ENCODE assay signal across 31 cellular contexts in genomic region chr2:238650536-238650935, GRCh38.
"Had no signal": no experiment of that assay in that cellular context is flagged by ENCODE, and none has a peak within 500 bp of the region (broad histone marks: within the 10 kb centered on the region; RNA-seq: fewer than 3 reads in every experiment).

No MANE protein-coding gene starts in this region.

- H3K4me1 ChIP-seq: Peyer's patch had no signal

- H3K36me3 Mint-ChIP-seq: activated naive CD8-positive, alpha-beta T cell treated with anti-CD3 and anti-CD28 coated beads for 36 hours had no signal

- H3K27ac ChIP-seq: cardiac muscle cell, Peyer's patch, SJSA1 had no signal

- H3K27ac Mint-ChIP-seq: activated CD4-positive, alpha-beta T cell treated with anti-CD3 and anti-CD28 coated beads, Interleukin-2, amount 10 ng/mL, durations not matched to agents 24 days and 14 days; activated CD8-positive, alpha-beta T cell treated with anti-CD3 and anti-CD28 coated beads for 36 hours; activated naive CD8-positive, alpha-beta T cell treated with anti-CD3 and anti-CD28 coated beads for 36 hours; activated T-cell treated with anti-CD3 and anti-CD28 coated beads, Interleukin-2, amount 50 U/mL, for 72 hours; activated T-helper 17 cell treated with anti-CD3 and anti-CD28 coated beads, Interleukin-2, amount 50 U/mL, for 72 hours; T-helper 1 cell treated with Interleukin-12 subunit alpha and Interleukin-12 subunit beta and Interleukin-4 antibody, amounts not matched to agents 30 μg/mL and 1 μg/mL, for 36 hours; T-helper 2 cell treated with Interferon-gamma antibody and Interleukin-4, amounts not matched to agents 5 μg/mL and 100 μg/mL, for 36 hours had no signal

- H3K27me3 ChIP-seq: cardiac muscle cell, Peyer's patch, SJSA1 had no signal

- H3K4me3 ChIP-seq: cardiac muscle cell, K562, Peyer's patch, SJSA1 had no signal

- H3K9me3 Mint-ChIP-seq: activated CD4-positive, alpha-beta T cell treated with anti-CD3 and anti-CD28 coated beads, Interleukin-2, amount 10 ng/mL, durations not matched to agents 24 days and 14 days; activated CD8-positive, alpha-beta T cell treated with anti-CD3 and anti-CD28 coated beads for 36 hours; activated naive CD8-positive, alpha-beta T cell treated with anti-CD3 and anti-CD28 coated beads for 36 hours; activated T-cell treated with anti-CD3 and anti-CD28 coated beads, Interleukin-2, amount 50 U/mL, for 72 hours; activated T-helper 17 cell treated with anti-CD3 and anti-CD28 coated beads, Interleukin-2, amount 50 U/mL, for 72 hours; T-helper 1 cell treated with Interleukin-12 subunit alpha and Interleukin-12 subunit beta and Interleukin-4 antibody, amounts not matched to agents 30 μg/mL and 1 μg/mL, for 36 hours; T-helper 2 cell treated with Interferon-gamma antibody and Interleukin-4, amounts not matched to agents 5 μg/mL and 100 μg/mL, for 36 hours had no signal

- H3K36me3 ChIP-seq: cardiac muscle cell, Peyer's patch, SJSA1 had no signal

- H3K9me3 ChIP-seq: Peyer's patch, SJSA1, SK-N-SH had no signal

- DNase-seq: activated CD4-positive, alpha-beta T cell treated with anti-CD3 and anti-CD28 coated beads, Interleukin-2, amount 10 ng/mL, durations not matched to agents 24 days and 14 days; activated CD4-positive, alpha-beta T cell treated with anti-CD3 and anti-CD28 coated beads, Interleukin-2, amount 50 U/mL, for 4 hours; activated CD8-positive, alpha-beta T cell treated with anti-CD3 and anti-CD28 coated beads for 36 hours; activated effector memory CD4-positive, alpha-beta T cell treated with anti-CD3 and anti-CD28 coated beads, Interleukin-2, amount 50 U/mL, for 16 hours; activated naive CD4-positive, alpha-beta T cell; activated naive CD4-positive, alpha-beta T cell treated with anti-CD3 and anti-CD28 coated beads, Interleukin-2, amount 50 U/mL, for 16 hours; activated naive CD8-positive, alpha-beta T cell treated with anti-CD3 and anti-CD28 coated beads for 36 hours; activated T-cell treated with anti-CD3 and anti-CD28 coated beads, Interleukin-2, amount 50 U/mL, for 1 hour; activated T-cell treated with anti-CD3 and anti-CD28 coated beads, Interleukin-2, amount 50 U/mL, for 72 hours; amniotic stem cell; aorta; NCI-H1105; NCI-H1417 treated with DMSO at 0.1 percent for 48 hours; NCI-H1930; NCI-H2081 treated with DMSO at 0.1 percent for 48 hours; NCI-H345; NCI-H510A; NCI-H526; NCI-H748 treated with DMSO at 0.1 percent for 48 hours; NK-92 treated with Interleukin-12 subunit alpha and Interleukin-12 subunit beta, amount 100 ng/mL, for 24 hours; PC-3; Peyer's patch; RPMI8226; SHP77 treated with DMSO at 0.1 percent for 48 hours; SK-N-SH had no signal

- ATAC-seq: activated CD8-positive, alpha-beta T cell treated with anti-CD3 and anti-CD28 coated beads for 36 hours; activated T-cell treated with anti-CD3 and anti-CD28 coated beads, Interleukin-2, amount 50 U/mL, for 72 hours; activated T-helper 17 cell treated with anti-CD3 and anti-CD28 coated beads, Interleukin-2, amount 50 U/mL, for 72 hours; K562; PC-3 had no signal

- H3K4me3 Mint-ChIP-seq: activated CD4-positive, alpha-beta T cell treated with anti-CD3 and anti-CD28 coated beads, Interleukin-2, amount 10 ng/mL, durations not matched to agents 24 days and 14 days; activated CD8-positive, alpha-beta T cell treated with anti-CD3 and anti-CD28 coated beads for 36 hours; activated naive CD8-positive, alpha-beta T cell treated with anti-CD3 and anti-CD28 coated beads for 36 hours; activated T-cell treated with anti-CD3 and anti-CD28 coated beads, Interleukin-2, amount 50 U/mL, for 72 hours; activated T-helper 17 cell treated with anti-CD3 and anti-CD28 coated beads, Interleukin-2, amount 50 U/mL, for 72 hours; T-helper 1 cell treated with Interleukin-12 subunit alpha and Interleukin-12 subunit beta and Interleukin-4 antibody, amounts not matched to agents 30 μg/mL and 1 μg/mL, for 36 hours; T-helper 2 cell treated with Interferon-gamma antibody and Interleukin-4, amounts not matched to agents 5 μg/mL and 100 μg/mL, for 36 hours had no signal

- H3K4me1 Mint-ChIP-seq: activated CD4-positive, alpha-beta T cell treated with anti-CD3 and anti-CD28 coated beads, Interleukin-2, amount 10 ng/mL, durations not matched to agents 24 days and 14 days; activated naive CD8-positive, alpha-beta T cell treated with anti-CD3 and anti-CD28 coated beads for 36 hours; activated T-helper 17 cell treated with anti-CD3 and anti-CD28 coated beads, Interleukin-2, amount 50 U/mL, for 72 hours had no signal

- H3K27me3 Mint-ChIP-seq: activated CD4-positive, alpha-beta T cell treated with anti-CD3 and anti-CD28 coated beads, Interleukin-2, amount 10 ng/mL, durations not matched to agents 24 days and 14 days; activated naive CD8-positive, alpha-beta T cell treated with anti-CD3 and anti-CD28 coated beads for 36 hours had no signal
